ENCODE assay signal across 32 cellular contexts in genomic region chr9:93217706-93218105, GRCh38. TPM values are rescaled to one million over a fixed set of nuclear protein-coding genes. Genes with fewer than 3 reads are reported as not detected.
DNase-seq lines count a peak whose midpoint lies in the region; ATAC-seq and TF ChIP-seq lines count a peak whose summit lies in the region.
"Had no signal": no experiment of that assay in that cellular context is flagged by ENCODE, and none has a peak within 500 bp of the region (broad histone marks: within the 10 kb centered on the region; RNA-seq: fewer than 3 reads in every experiment).

No MANE protein-coding gene starts in this region.

- H3K27ac ChIP-seq in caudate nucleus (ENCODE audit: low read depth, low read length) (no peak overlapping the region), esophagus squamous epithelium (no peak overlapping the region)
- H3K27ac ChIP-seq: 22Rv1, breast epithelium, GM23248, SJCRH30, tibial nerve had no signal

- WGBS in esophagus squamous epithelium, 2 donors = 100% methylated on average over 1 of the region's 5 CpGs; no CpG with 5 or more reads in 1 of the 2 donors

- no peaks in the 10 kb centered on the region for H3K4me1 ChIP-seq in esophagus squamous epithelium
- H3K4me1 ChIP-seq: breast epithelium, SJCRH30, tibial nerve had no signal

- intact Hi-C loops in left ventricle myocardium superior (cut with micrococcal nuclease) = no loop called here
- intact Hi-C loops in esophagus squamous epithelium (cut with DNase I) = no loop called here

- no peaks in the 10 kb centered on the region for H3K9me3 ChIP-seq in esophagus squamous epithelium
- H3K9me3 ChIP-seq: breast epithelium, SJCRH30 had no signal

- no peaks in the 10 kb centered on the region for H3K27me3 ChIP-seq in esophagus squamous epithelium
- H3K27me3 ChIP-seq: breast epithelium, SJCRH30, tibial nerve had no signal

- H3K4me3 ChIP-seq in esophagus squamous epithelium = no peak overlapping the region
- H3K4me3 ChIP-seq: breast epithelium, GM23248, SJCRH30, smooth muscle cell, tibial nerve had no signal

- peak overlapping the region; percentile 49 for H3K27ac Mint-ChIP-seq in progenitor cell of endocrine pancreas
- H3K27ac Mint-ChIP-seq: activated CD8-positive, alpha-beta T cell treated with anti-CD3 and anti-CD28 coated beads for 36 hours; activated naive CD4-positive, alpha-beta T cell treated with anti-CD3 and anti-CD28 coated beads, Interleukin-2, amount 50 U/mL, for 24 hours; activated T-helper 17 cell treated with anti-CD3 and anti-CD28 coated beads, Interleukin-2, amount 50 U/mL, for 72 hours; CD14-positive monocyte; mesothelial cell of epicardium; naive thymus-derived CD4-positive, alpha-beta T cell had no signal

- DNase-seq in DMS 273 (lab: John Stamatoyannopoulos, UW; ENCODE audit: unreplicated experiment) = peak; percentile 28
- DNase-seq in DMS 273 treated with DMSO at 0.1 percent for 48 hours (lab: John Stamatoyannopoulos, UW) = no peak
- DNase-seq in left ventricle myocardium superior = peak; percentile 30
- no peak for DNase-seq in progenitor cell of endocrine pancreas (ENCODE audit: low spot score, unreplicated experiment)
- no peak for DNase-seq in caudate nucleus (lab: John Stamatoyannopoulos, UW)
- no peak for DNase-seq in NCI-H2227 (lab: John Stamatoyannopoulos, UW; ENCODE audit: unreplicated experiment)
- DNase-seq in esophagus squamous epithelium (lab: John Stamatoyannopoulos, UW) = no peak
- no peak for DNase-seq in stimulated activated naive CD4-positive, alpha-beta T cell (lab: John Stamatoyannopoulos, UW)
- DNase-seq: activated CD4-positive, alpha-beta T cell treated with anti-CD3 and anti-CD28 coated beads for 1 hour; activated CD8-positive, alpha-beta memory T cell treated with anti-CD3 and anti-CD28 coated beads, Interleukin-2, amount 50 U/mL, for 48 hours; activated CD8-positive, alpha-beta T cell treated with anti-CD3 and anti-CD28 coated beads for 36 hours; DMS79 treated with DMSO at 0.1 percent for 48 hours; GDM1; GM23248; islet precursor cell; naive thymus-derived CD4-positive, alpha-beta T cell; NCI-H1092; NCI-H1694; NCI-H510A treated with DMSO at 0.1 percent for 48 hours; nucleus accumbens; SJCRH30; stimulated activated CD4-positive, alpha-beta T cell treated with anti-CD3 and anti-CD28 coated beads, Interleukin-1b, Interleukin-23, amount 100 ng/mL, for 48 hours; stimulated activated naive CD8-positive, alpha-beta T cell treated with anti-CD3 and anti-CD28 coated beads, Interleukin-15, amount 100 ng/mL, for 72 hours; SW 1271 had no signal

- peaks cover 6% of the 10 kb centered on the region for H3K4me1 Mint-ChIP-seq in progenitor cell of endocrine pancreas (ENCODE audit: low read depth)
- H3K4me1 Mint-ChIP-seq: activated naive CD4-positive, alpha-beta T cell treated with anti-CD3 and anti-CD28 coated beads, Interleukin-2, amount 50 U/mL, for 24 hours; activated T-helper 17 cell treated with anti-CD3 and anti-CD28 coated beads, Interleukin-2, amount 50 U/mL, for 72 hours; naive thymus-derived CD4-positive, alpha-beta T cell; stimulated activated naive CD8-positive, alpha-beta T cell treated with anti-CD3 and anti-CD28 coated beads, Interleukin-15, amount 100 ng/mL, for 72 hours had no signal

- H3K9me3 Mint-ChIP-seq in progenitor cell of endocrine pancreas (ENCODE audit: low read depth) = peaks cover 7% of the 10 kb centered on the region

- H3K36me3 Mint-ChIP-seq in progenitor cell of endocrine pancreas (ENCODE audit: insufficient read depth) = peaks cover 10% of the 10 kb centered on the region
- H3K36me3 Mint-ChIP-seq: CD14-positive monocyte had no signal

- ATAC-seq in left ventricle myocardium superior = peak; percentile 6
- ATAC-seq: activated CD8-positive, alpha-beta T cell treated with anti-CD3 and anti-CD28 coated beads for 36 hours; activated T-helper 17 cell treated with anti-CD3 and anti-CD28 coated beads, Interleukin-2, amount 50 U/mL, for 72 hours; naive thymus-derived CD4-positive, alpha-beta T cell; stimulated activated naive CD8-positive, alpha-beta T cell treated with anti-CD3 and anti-CD28 coated beads, Interleukin-15, amount 100 ng/mL, for 72 hours had no signal

- H3K36me3 ChIP-seq in esophagus squamous epithelium = no peaks in the 10 kb centered on the region
- H3K36me3 ChIP-seq: breast epithelium, SJCRH30, tibial nerve had no signal

- H3K27me3 Mint-ChIP-seq in progenitor cell of endocrine pancreas = no peaks in the 10 kb centered on the region
- H3K27me3 Mint-ChIP-seq: activated CD8-positive, alpha-beta T cell treated with anti-CD3 and anti-CD28 coated beads for 36 hours; activated naive CD4-positive, alpha-beta T cell treated with anti-CD3 and anti-CD28 coated beads, Interleukin-2, amount 50 U/mL, for 24 hours; activated T-helper 17 cell treated with anti-CD3 and anti-CD28 coated beads, Interleukin-2, amount 50 U/mL, for 72 hours had no signal

- TF ChIP-seq CTCF in progenitor cell of endocrine pancreas (IDR thresholded peaks at IDR 0.05; ENCODE audit: unreplicated experiment) (no peak), esophagus squamous epithelium (IDR thresholded peaks at IDR 0.05) (no peak)

- no peak for TF ChIP-seq POLR2A in esophagus squamous epithelium (IDR thresholded peaks at IDR 0.05)

- no peak overlapping the region for H3K4me3 Mint-ChIP-seq in progenitor cell of endocrine pancreas (ENCODE audit: low read depth)
- H3K4me3 Mint-ChIP-seq: activated CD8-positive, alpha-beta T cell treated with anti-CD3 and anti-CD28 coated beads for 36 hours; activated naive CD4-positive, alpha-beta T cell treated with anti-CD3 and anti-CD28 coated beads, Interleukin-2, amount 50 U/mL, for 24 hours; activated T-helper 17 cell treated with anti-CD3 and anti-CD28 coated beads, Interleukin-2, amount 50 U/mL, for 72 hours; CD14-positive monocyte; mesothelial cell of epicardium; stimulated activated naive CD8-positive, alpha-beta T cell treated with anti-CD3 and anti-CD28 coated beads, Interleukin-15, amount 100 ng/mL, for 72 hours had no signal

RNA-seq across cellular contexts. Expression of gene WNK2, which starts 33.8 kb away (rescaled TPM):
- total RNA-seq in left ventricle myocardium superior (250 TPM), progenitor cell of endocrine pancreas (302 and 345 TPM in 2 replicates), esophagus squamous epithelium (1 to 10 TPM in 3 of 4 donors, under 1 TPM in 1; 0.40 to 8.8 (median 5.2) TPM)
- total RNA-seq: GM23248, SJCRH30 had no signal

Comparison
In these comparisons a context has a peak if more than half of its experiments do, and no peak if none do; other contexts are left out.
1. DNase-seq: peak in DMS 273 (single experiment) and left ventricle myocardium superior (single experiment); none in DMS 273 treated with DMSO at 0.1 percent for 48 hours (single experiment), progenitor cell of endocrine pancreas (single experiment), caudate nucleus (0 of 61), NCI-H2227 (single experiment), esophagus squamous epithelium (single experiment) and stimulated activated naive CD4-positive, alpha-beta T cell (0 of 6).
2. RNA of gene WNK2, which starts 33.8 kb away (total RNA-seq): 302 to 345 TPM in progenitor cell of endocrine pancreas and 250 TPM in left ventricle myocardium superior (single experiment); 0.40 to 8.8 TPM in esophagus squamous epithelium; every median in the first group is over 10 times any median in the second.